In genomic region chr2:236690726-236691125, GRCh38 we compare ENCODE assay signal across 27 cellular contexts.
"Had no signal": no experiment of that assay in that cellular context is flagged by ENCODE, and none has a peak within 500 bp of the region (broad histone marks: within the 10 kb centered on the region; RNA-seq: fewer than 3 reads in every experiment).

No MANE protein-coding gene starts in this region.

- H3K27ac Mint-ChIP-seq: activated naive CD4-positive, alpha-beta T cell treated with anti-CD3 and anti-CD28 coated beads, Interleukin-2, amount 50 U/mL, for 72 hours; memory B cell; natural killer cell treated with Interleukin-12 subunit alpha and Interleukin-12 subunit beta and Interleukin-15 and Interleukin-18, amount 100 ng/mL, for 72 hours; progenitor cell of endocrine pancreas; T-helper 1 cell treated with Interleukin-12 subunit alpha and Interleukin-12 subunit beta and Interleukin-4 antibody, amounts not matched to agents 30 μg/mL and 1 μg/mL, for 36 hours had no signal

- ATAC-seq: activated naive CD4-positive, alpha-beta T cell treated with anti-CD3 and anti-CD28 coated beads, Interleukin-2, amount 50 U/mL, for 72 hours; left colon; mucosa of descending colon; natural killer cell treated with Interleukin-12 subunit alpha and Interleukin-12 subunit beta and Interleukin-15 and Interleukin-18, amount 100 ng/mL, for 72 hours; right lobe of liver had no signal

- H3K4me1 Mint-ChIP-seq: memory B cell had no signal

- H3K9me3 ChIP-seq: colonic mucosa, mucosa of descending colon, ovary, right lobe of liver, testis, transverse colon had no signal

- FAIRE-seq: kidney, TTC549, urothelium cell line had no signal

- H3K27ac ChIP-seq: colonic mucosa, ovary, right lobe of liver, testis, transverse colon, VCaP had no signal

- H3K4me3 ChIP-seq: colonic mucosa, mucosa of descending colon, ovary, right lobe of liver, testis, transverse colon had no signal

- H3K36me3 Mint-ChIP-seq: activated naive CD4-positive, alpha-beta T cell treated with anti-CD3 and anti-CD28 coated beads, Interleukin-2, amount 50 U/mL, for 72 hours; memory B cell; natural killer cell treated with Interleukin-12 subunit alpha and Interleukin-12 subunit beta and Interleukin-15 and Interleukin-18, amount 100 ng/mL, for 72 hours had no signal

- H3K4me3 Mint-ChIP-seq: memory B cell; natural killer cell treated with Interleukin-12 subunit alpha and Interleukin-12 subunit beta and Interleukin-15 and Interleukin-18, amount 100 ng/mL, for 72 hours; T-helper 1 cell treated with Interleukin-12 subunit alpha and Interleukin-12 subunit beta and Interleukin-4 antibody, amounts not matched to agents 30 μg/mL and 1 μg/mL, for 36 hours had no signal

- H3K9me3 Mint-ChIP-seq: activated naive CD4-positive, alpha-beta T cell treated with anti-CD3 and anti-CD28 coated beads, Interleukin-2, amount 50 U/mL, for 72 hours; memory B cell; natural killer cell treated with Interleukin-12 subunit alpha and Interleukin-12 subunit beta and Interleukin-15 and Interleukin-18, amount 100 ng/mL, for 72 hours; T-helper 1 cell treated with Interleukin-12 subunit alpha and Interleukin-12 subunit beta and Interleukin-4 antibody, amounts not matched to agents 30 μg/mL and 1 μg/mL, for 36 hours had no signal

- H3K36me3 ChIP-seq: colonic mucosa, ovary, right lobe of liver, transverse colon had no signal

- H3K27me3 ChIP-seq: colonic mucosa, ovary, right lobe of liver, testis, transverse colon had no signal

- H3K4me1 ChIP-seq: colonic mucosa, right lobe of liver, transverse colon had no signal

- DNase-seq: activated CD4-positive, alpha-beta T cell treated with anti-CD3 and anti-CD28 coated beads for 4 hours; activated CD4-positive, alpha-beta T cell treated with anti-CD3 and anti-CD28 coated beads, Interleukin-2, amount 50 U/mL, for 4 hours; activated CD8-positive, alpha-beta memory T cell treated with anti-CD3 and anti-CD28 coated beads for 24 hours; activated naive CD4-positive, alpha-beta T cell; cerebellar nuclear complex; colonic mucosa; effector memory CD4-positive, alpha-beta T cell; erythroblast; hippocampal formation; kidney; left colon; mucosa of descending colon; ovary; stimulated activated CD4-positive, alpha-beta T cell treated with anti-CD3 and anti-CD28 coated beads, Interleukin-2, amount 100 ng/mL, for 48 hours; stimulated activated naive CD4-positive, alpha-beta T cell treated with Interleukin-2 at 50 U/mL for 16 hours; T-helper 9 cell; testis; transverse colon had no signal
